ENCODE assay signal across 10 cellular contexts in genomic region chr15:52789008-52789600, GRCh38. TPM values are rescaled to one million over a fixed set of nuclear protein-coding genes. Genes with fewer than 3 reads are reported as not detected.
DNase-seq lines count a peak whose midpoint lies in the region; ATAC-seq, FAIRE-seq and TF ChIP-seq lines count a peak whose summit lies in the region.
"Had no signal": no experiment of that assay in that cellular context is flagged by ENCODE, and none has a peak within 500 bp of the region (broad histone marks: within the 10 kb centered on the region; RNA-seq: fewer than 3 reads in every experiment).

No MANE protein-coding gene starts in this region.

- no peak for DNase-seq in HAP-1 (ENCODE audit: low spot score in 2 of 2)
- DNase-seq in T-cell, result no peak
- no peak for DNase-seq in fibroblast of lung (ENCODE audit: low read depth in 2 of 2)
- peak; percentile 67 for DNase-seq in retina
- no peak for DNase-seq in uterus
- DNase-seq in RCC 7860 (ENCODE audit: low spot score), result no peak
- DNase-seq: amniotic stem cell had no signal

- TF ChIP-seq CTCF in fibroblast of lung (conservative IDR thresholded peaks at IDR 0.05 in 1 of 2, IDR thresholded peaks at IDR 0.05 in 1 of 2; ENCODE audit: low read depth in 1 of 2, low read length in 2 of 2) (no peak), uterus (IDR thresholded peaks at IDR 0.05) (no peak)

- no peaks in the 10 kb centered on the region for H3K9me3 Mint-ChIP-seq in T-cell

- H4K20me1 ChIP-seq in fibroblast of lung (ENCODE audit: control insufficient read depth, extremely low read depth, insufficient read depth, low read length), result no peaks in the 10 kb centered on the region

- no peak overlapping the region for H2AFZ ChIP-seq in fibroblast of lung (ENCODE audit: low read length)

- CTCF ChIA-PET in T-cell (lab: Charles Lee), result no interaction called here

- H3K27me3 Mint-ChIP-seq in T-cell, result peaks cover 57 to 81% of the 10 kb centered on the region in 2 donors

- no peak for TF ChIP-seq POLR2A in uterus (IDR thresholded peaks at IDR 0.05)

- in situ Hi-C loops in HAP-1 (cut with MboI; ENCODE audit: low sequenced_read_pairs), result loop anchor here (10.0 to 25.0 kb wide), 2 partner anchors 273 to 406 kb away; no protein-coding TSS in a partner anchor

- H3K27ac Mint-ChIP-seq in T-cell, result no peak overlapping the region

- H3K4me2 ChIP-seq in fibroblast of lung (ENCODE audit: extremely low read depth, insufficient read depth, low read length), result peak overlapping the region; percentile 92

- POLR2A ChIA-PET in T-cell (lab: Charles Lee), result no interaction called here

- H3K4me1 Mint-ChIP-seq in T-cell, result peaks cover 11 to 40% (median 37%) of the 10 kb centered on the region in 3 donors

- H3K27ac ChIP-seq in fibroblast of lung (ENCODE audit: insufficient read depth, low read length) (no peak overlapping the region), uterus (no peak overlapping the region)
- H3K27ac ChIP-seq: SK-N-MC had no signal

- intact Hi-C loops in uterus (cut with DNase I; ENCODE audit: low total_unique reads), result no loop called here

- H3K27me3 ChIP-seq in HAP-1 (ENCODE audit: low read depth), result peaks cover 46% of the 10 kb centered on the region
- peaks cover 74% of the 10 kb centered on the region for H3K27me3 ChIP-seq in fibroblast of lung (ENCODE audit: control insufficient read depth, insufficient read depth, low read length)
- peaks cover 8 to 57% of the 10 kb centered on the region in 2 donors for H3K27me3 ChIP-seq in uterus

- H3K36me3 Mint-ChIP-seq in T-cell, result no peaks in the 10 kb centered on the region

- no peak overlapping the region for H3K9ac ChIP-seq in fibroblast of lung (ENCODE audit: insufficient read depth, low read length)

- FAIRE-seq in RCC 7860 (lab: Jason Lieb, UNC), result no peak

- H3K4me3 Mint-ChIP-seq in T-cell, result peak overlapping the region; percentile 55 to 65 (median 60)

- H3K4me3 ChIP-seq in HAP-1 (peak overlapping the region; percentile 40), fibroblast of lung (replicated peaks in 1 of 4; ENCODE audit: control extremely low read depth in 1 of 4, insufficient read depth in 1 of 4, low read depth in 3 of 4, low read length in 4 of 4) (no peak overlapping the region), uterus (no peak overlapping the region)

- no peaks in the 10 kb centered on the region for H3K79me2 ChIP-seq in fibroblast of lung (ENCODE audit: control insufficient read depth, insufficient read depth, low read length)

- H3K36me3 ChIP-seq in HAP-1 (replicated peaks) (no peaks in the 10 kb centered on the region), fibroblast of lung (ENCODE audit: control insufficient read depth, insufficient read depth, low read length) (no peaks in the 10 kb centered on the region), uterus (no peaks in the 10 kb centered on the region)

- H3K4me1 ChIP-seq in HAP-1 (no peaks in the 10 kb centered on the region), fibroblast of lung (ENCODE audit: control insufficient read depth, extremely low read depth, insufficient read depth, low read length) (no peaks in the 10 kb centered on the region), uterus (peaks cover 0 to 21% of the 10 kb centered on the region in 2 donors)

- H3K9me3 ChIP-seq in HAP-1, result no peaks in the 10 kb centered on the region; the same call in 1 of the 2 replicates
- H3K9me3 ChIP-seq in fibroblast of lung (ENCODE audit: control insufficient read depth, insufficient read depth, low read depth, low read length), result no peaks in the 10 kb centered on the region
- H3K9me3 ChIP-seq in uterus, result no peaks in the 10 kb centered on the region

- no peak for ATAC-seq in T-cell (replicated peaks in 1 of 4)
- no peak for ATAC-seq in HG02610 (IDR thresholded peaks at IDR 0.05; ENCODE audit: unreplicated experiment)
- no peak for ATAC-seq in GM18868 (IDR thresholded peaks at IDR 0.05; ENCODE audit: unreplicated experiment)

RNA-seq across cellular contexts. Expression of gene ONECUT1, which starts 1.0 kb away (rescaled TPM):
- total RNA-seq in T-cell (under 1 TPM in 1 of 5 donors, not detected in 4; 0.13 TPM), fibroblast of lung (under 0.01 TPM in 1 of 2 replicates, not detected in the other), uterus (not detected)
- not detected in 2 replicates for polyA plus RNA-seq in fibroblast of lung
- not detected in 2 replicates for polyA plus RNA-seq in fibroblast of lung (2012)
- polyA minus RNA-seq in fibroblast of lung (ENCODE audit: low replicate concordance), result not detected in 2 replicates
